18 cellular contexts compared by ENCODE assay signal in the genomic region with DNA sequence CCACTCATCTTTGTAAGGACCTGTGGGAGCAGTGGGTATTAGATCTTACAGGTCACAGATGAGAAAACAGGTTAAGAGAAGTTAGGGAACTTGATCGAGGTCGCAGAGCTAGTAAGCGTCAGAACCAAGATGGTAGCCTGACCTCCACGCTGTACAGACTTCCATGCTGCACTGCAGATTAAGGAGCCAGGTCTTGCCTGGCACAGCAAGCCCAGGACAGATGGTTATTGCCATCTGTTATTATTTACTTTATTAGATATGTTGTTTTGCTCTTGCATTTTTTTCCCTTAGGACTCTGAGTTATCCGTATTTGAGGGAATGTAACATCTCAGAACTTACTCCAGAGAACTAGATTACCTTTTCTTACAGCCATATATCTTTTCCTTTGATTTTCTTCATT.
"Had no signal": no experiment of that assay in that cellular context is flagged by ENCODE, and none has a peak within 500 bp of the region (broad histone marks: within the 10 kb centered on the region; RNA-seq: fewer than 3 reads in every experiment).

No MANE protein-coding gene starts in this region.

- H3K4me1 ChIP-seq: parathyroid adenoma, right lobe of liver, suprapubic skin, thyroid gland had no signal

- H3K9me3 ChIP-seq: neutrophil, right lobe of liver, suprapubic skin, thyroid gland had no signal

- H3K9ac ChIP-seq: parathyroid adenoma had no signal

- H3K9me3 Mint-ChIP-seq: memory B cell; natural killer cell treated with Interleukin-12 subunit alpha and Interleukin-12 subunit beta and Interleukin-15 and Interleukin-18, amount 100 ng/mL, for 72 hours; neural crest cell; stimulated activated naive B cell treated with anti-CD40 and anti-IgM and Interleukin-4, amounts not matched to agents 10 μg/mL and 1 μg/mL and 100 μg/mL, for 72 hours; stimulated activated naive CD8-positive, alpha-beta T cell treated with anti-CD3 and anti-CD28 coated beads, Interleukin-15, amount 100 ng/mL, for 72 hours; type B pancreatic cell had no signal

- H3K27me3 ChIP-seq: neutrophil, right lobe of liver, suprapubic skin, thyroid gland had no signal

- H3K4me1 Mint-ChIP-seq: memory B cell; neural crest cell; stimulated activated naive B cell treated with anti-CD40 and anti-IgM and Interleukin-4, amounts not matched to agents 10 μg/mL and 1 μg/mL and 100 μg/mL, for 72 hours; stimulated activated naive CD8-positive, alpha-beta T cell treated with anti-CD3 and anti-CD28 coated beads, Interleukin-15, amount 100 ng/mL, for 72 hours had no signal

- H3K4me3 ChIP-seq: dorsolateral prefrontal cortex, lung, right lobe of liver, suprapubic skin, thyroid gland had no signal

- H3K27ac ChIP-seq: dorsolateral prefrontal cortex, neutrophil, parathyroid adenoma, right lobe of liver, suprapubic skin, thyroid gland had no signal

- H3K27me3 Mint-ChIP-seq: memory B cell; progenitor cell of endocrine pancreas; stimulated activated naive B cell treated with anti-CD40 and anti-IgM and Interleukin-4, amounts not matched to agents 10 μg/mL and 1 μg/mL and 100 μg/mL, for 72 hours; type B pancreatic cell had no signal

- H2AFZ ChIP-seq: parathyroid adenoma had no signal

- H3K4me3 Mint-ChIP-seq: memory B cell; natural killer cell treated with Interleukin-12 subunit alpha and Interleukin-12 subunit beta and Interleukin-15 and Interleukin-18, amount 100 ng/mL, for 72 hours; neural crest cell; stimulated activated naive B cell treated with anti-CD40 and anti-IgM and Interleukin-4, amounts not matched to agents 10 μg/mL and 1 μg/mL and 100 μg/mL, for 72 hours; stimulated activated naive CD8-positive, alpha-beta T cell treated with anti-CD3 and anti-CD28 coated beads, Interleukin-15, amount 100 ng/mL, for 72 hours; type B pancreatic cell had no signal

- DNase-seq: dorsolateral prefrontal cortex; effector CD4-positive, alpha-beta T cell; right lobe of liver; small intestine; stimulated activated CD4-positive, alpha-beta T cell treated with anti-CD3 and anti-CD28 coated beads, Interleukin-15, amount 100 ng/mL, for 24 hours; stimulated activated CD4-positive, alpha-beta T cell treated with anti-CD3 and anti-CD28 coated beads, Interleukin-2, amount 100 ng/mL, for 48 hours; stimulated activated naive B cell treated with anti-CD40 and anti-IgM and Interleukin-4, amounts not matched to agents 10 μg/mL and 1 μg/mL and 100 μg/mL, for 72 hours; stimulated activated naive CD8-positive, alpha-beta T cell treated with anti-CD3 and anti-CD28 coated beads, Interleukin-15, amount 100 ng/mL, for 72 hours; thyroid gland had no signal

- ATAC-seq: natural killer cell treated with Interleukin-12 subunit alpha and Interleukin-12 subunit beta and Interleukin-15 and Interleukin-18, amount 100 ng/mL, for 72 hours; right lobe of liver; stimulated activated naive B cell treated with anti-CD40 and anti-IgM and Interleukin-4, amounts not matched to agents 10 μg/mL and 1 μg/mL and 100 μg/mL, for 72 hours; stimulated activated naive CD8-positive, alpha-beta T cell treated with anti-CD3 and anti-CD28 coated beads, Interleukin-15, amount 100 ng/mL, for 72 hours had no signal

- H3K36me3 Mint-ChIP-seq: memory B cell; natural killer cell treated with Interleukin-12 subunit alpha and Interleukin-12 subunit beta and Interleukin-15 and Interleukin-18, amount 100 ng/mL, for 72 hours; stimulated activated naive B cell treated with anti-CD40 and anti-IgM and Interleukin-4, amounts not matched to agents 10 μg/mL and 1 μg/mL and 100 μg/mL, for 72 hours; type B pancreatic cell had no signal

- H3K36me3 ChIP-seq: neutrophil, right lobe of liver, suprapubic skin, thyroid gland had no signal

- H3K27ac Mint-ChIP-seq: memory B cell; natural killer cell treated with Interleukin-12 subunit alpha and Interleukin-12 subunit beta and Interleukin-15 and Interleukin-18, amount 100 ng/mL, for 72 hours; progenitor cell of endocrine pancreas; stimulated activated naive B cell treated with anti-CD40 and anti-IgM and Interleukin-4, amounts not matched to agents 10 μg/mL and 1 μg/mL and 100 μg/mL, for 72 hours; stimulated activated naive CD8-positive, alpha-beta T cell treated with anti-CD3 and anti-CD28 coated beads, Interleukin-15, amount 100 ng/mL, for 72 hours; type B pancreatic cell had no signal
